In the genomic region with DNA sequence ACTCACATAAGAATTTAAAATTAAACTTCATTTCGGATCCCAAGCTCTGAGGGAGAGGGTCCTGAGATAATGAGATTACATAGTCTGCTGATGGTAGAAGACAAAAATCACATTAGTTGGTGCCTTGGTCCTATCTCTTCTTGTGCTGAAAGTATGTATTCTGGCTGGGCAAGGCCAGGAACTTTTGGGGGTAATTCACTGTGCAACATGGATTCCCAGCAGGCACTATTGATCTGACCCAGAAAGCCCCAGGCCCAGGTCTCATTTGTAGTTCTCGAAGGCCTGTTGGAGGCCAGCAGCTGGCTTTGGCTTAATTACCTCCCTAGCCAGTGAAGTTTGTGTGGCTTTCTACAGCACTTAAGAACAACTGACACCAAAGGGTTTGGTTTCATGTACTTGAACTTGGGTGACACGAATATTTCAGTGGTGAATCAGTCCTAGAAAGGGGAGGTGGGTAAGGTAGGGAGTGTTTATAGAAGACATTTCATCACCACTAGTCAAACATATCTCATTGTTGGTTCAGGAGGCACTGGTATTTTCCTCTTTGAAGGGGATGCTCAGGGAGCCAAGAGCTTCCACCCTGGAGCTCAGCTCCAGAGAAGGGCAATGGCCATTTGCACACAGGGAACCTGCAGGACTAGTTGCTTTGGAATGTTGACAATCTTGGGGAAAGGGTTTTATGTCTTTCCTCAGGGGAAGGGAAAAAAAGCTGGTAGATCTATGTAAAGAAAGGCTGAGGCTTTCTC, we compare ENCODE assay signal across 11 cellular contexts.
DNase-seq lines count a peak whose midpoint lies in the region; ATAC-seq and TF ChIP-seq lines count a peak whose summit lies in the region.
"Had no signal": no experiment of that assay in that cellular context is flagged by ENCODE, and none has a peak within 500 bp of the region (broad histone marks: within the 10 kb centered on the region; RNA-seq: fewer than 3 reads in every experiment).

No MANE protein-coding gene starts in this region.

- 0 out of 2 replicates have a peak, but pooled peaks cover 3% of the 10 kb centered on the region for H3K36me3 ChIP-seq in SJCRH30

- intact Hi-C loops in Right ventricle myocardium inferior (cut with DNase I), result no loop called here

- H3K27me3 Mint-ChIP-seq in type B pancreatic cell, result no peaks in the 10 kb centered on the region

- TF ChIP-seq CTCF in foreskin keratinocyte (conservative IDR thresholded peaks at IDR 0.05) (no peak), type B pancreatic cell (conservative IDR thresholded peaks at IDR 0.05) (no peak)

- H3K9me3 Mint-ChIP-seq in type B pancreatic cell, result peaks cover 7% of the 10 kb centered on the region

- peak; percentile 13 for DNase-seq in NCI-H187 treated with DMSO at 0.1 percent for 48 hours (lab: John Stamatoyannopoulos, UW)
- no peak for DNase-seq in NCI-H187 (lab: John Stamatoyannopoulos, UW)
- peak; percentile 40 to 56 for DNase-seq in SJCRH30
- DNase-seq in foreskin keratinocyte, result peak; percentile 39 to 52
- no peak for DNase-seq in type B pancreatic cell (ENCODE audit: extremely low spot score, unreplicated experiment)
- no peak for DNase-seq in activated CD8-positive, alpha-beta memory T cell treated with anti-CD3 and anti-CD28 coated beads, Interleukin-2, amount 50 U/mL, for 48 hours
- DNase-seq in Right ventricle myocardium inferior (ENCODE audit: missing footprints), result no peak
- DNase-seq in NCI-H1048 (lab: John Stamatoyannopoulos, UW), result no peak
- DNase-seq: activated CD8-positive, alpha-beta memory T cell treated with anti-CD3 and anti-CD28 coated beads, Interleukin-2, amount 50 U/mL, for 4 hours; cortex of kidney had no signal

- peak; percentile 46 for ATAC-seq in foreskin keratinocyte
- no peak for ATAC-seq in Right ventricle myocardium inferior

- H3K4me1 ChIP-seq in SJCRH30 (no peaks in the 10 kb centered on the region; the same call in 1 of the 2 replicates), foreskin keratinocyte (peaks cover 6% of the 10 kb centered on the region)

- H3K27ac ChIP-seq in SJCRH30 (no peak overlapping the region), foreskin keratinocyte (no peak overlapping the region)
- H3K27ac ChIP-seq: 22Rv1 had no signal

- no peak overlapping the region for H3K4me3 ChIP-seq in SJCRH30

- no peaks in the 10 kb centered on the region for H3K9me3 ChIP-seq in SJCRH30 (replicated peaks)

- H3K27me3 ChIP-seq in SJCRH30 (no peaks in the 10 kb centered on the region), foreskin keratinocyte (no peaks in the 10 kb centered on the region)

- H3K4me1 Mint-ChIP-seq in type B pancreatic cell (ENCODE audit: unreplicated experiment), result peaks cover 35% of the 10 kb centered on the region

- peak overlapping the region; percentile 91 for H3K27ac Mint-ChIP-seq in type B pancreatic cell

- peak overlapping the region; percentile 64 for H3K4me3 Mint-ChIP-seq in type B pancreatic cell

- peaks cover 4% of the 10 kb centered on the region for H3K36me3 Mint-ChIP-seq in type B pancreatic cell

Comparison
In these comparisons a context has a peak if more than half of its experiments do, and no peak if none do; other contexts are left out.
1. DNase-seq: peak in NCI-H187 treated with DMSO at 0.1 percent for 48 hours (single experiment), SJCRH30 (2 of 2) and foreskin keratinocyte (2 of 2); none in NCI-H187 (0 of 2), type B pancreatic cell (single experiment), activated CD8-positive, alpha-beta memory T cell treated with anti-CD3 and anti-CD28 coated beads, Interleukin-2, amount 50 U/mL, for 48 hours (single experiment), Right ventricle myocardium inferior (single experiment) and NCI-H1048 (single experiment).